Comparison of ENCODE assay signal across 9 cellular contexts in the genomic region with DNA sequence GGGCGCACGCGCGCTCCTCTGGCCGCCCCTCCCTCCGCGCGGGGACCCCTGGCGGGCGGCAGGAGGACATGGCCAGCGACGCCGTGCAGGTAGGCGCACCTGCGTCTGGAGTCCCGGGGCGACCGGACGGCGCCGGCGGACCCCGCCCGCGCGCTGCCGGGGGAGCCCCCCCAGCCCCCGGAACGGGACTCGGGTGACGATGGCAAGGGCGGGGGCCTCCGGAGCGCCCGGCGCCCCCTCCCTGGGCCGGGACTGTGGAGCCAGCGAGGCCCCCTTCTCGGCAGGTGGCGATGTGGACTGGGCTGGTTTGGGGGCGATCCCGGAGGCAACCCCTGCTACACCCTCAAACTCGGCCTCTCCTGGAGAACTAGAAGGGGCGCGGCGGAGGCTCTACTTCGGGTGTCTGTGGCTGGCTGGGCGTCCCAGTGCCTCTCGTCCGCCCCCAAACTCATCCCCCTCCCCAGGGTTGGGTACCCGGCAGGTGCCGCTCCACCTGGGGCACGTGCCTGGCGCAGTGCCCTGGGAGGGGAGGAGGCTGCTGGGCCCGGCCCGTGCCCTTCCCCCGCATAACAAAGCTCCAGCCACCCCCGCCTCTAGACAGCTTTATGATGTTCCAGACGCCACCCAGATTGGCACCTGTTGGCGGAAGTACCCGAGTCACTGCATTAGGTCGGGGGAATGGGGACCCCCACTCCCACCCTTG. TPM values are rescaled to one million over a fixed set of nuclear protein-coding genes. Genes with fewer than 3 reads are reported as not detected.
A peak's percentile ranks its signal among the peaks of the same experiment; 100 is the strongest.
DNase-seq lines count a peak whose midpoint lies in the region; ATAC-seq and TF ChIP-seq lines count a peak whose summit lies in the region.
"Had no signal": no experiment of that assay in that cellular context is flagged by ENCODE, and none has a peak within 500 bp of the region (broad histone marks: within the 10 kb centered on the region; RNA-seq: fewer than 3 reads in every experiment).

No MANE protein-coding gene starts in this region.

- H3K4me1 ChIP-seq in mesodermal cell (ENCODE audit: control insufficient read depth, insufficient read depth, low read length, poor library complexity, severe bottlenecking) (peaks cover 10% of the 10 kb centered on the region), thoracic aorta (ENCODE audit: control insufficient read depth in 1 of 2, low read depth in 2 of 2) (peaks cover 12 to 33% of the 10 kb centered on the region in 2 donors)

- peaks cover 7% of the 10 kb centered on the region for H3K4me1 Mint-ChIP-seq in WTC11

- ATAC-seq in GM18498 (IDR thresholded peaks at IDR 0.05; ENCODE audit: unreplicated experiment) = peak; percentile 17
- ATAC-seq in WTC11 = peak; percentile 17
- ATAC-seq in thoracic aorta (ENCODE audit: insufficient number of reproducible peaks, low FRiP score, low read depth) = no peak
- ATAC-seq in GM19324 (IDR thresholded peaks at IDR 0.05; ENCODE audit: low FRiP score, unreplicated experiment) = no peak

- TF ChIP-seq CTCF in WTC11 (IDR thresholded peaks at IDR 0.05) (no peak), dorsolateral prefrontal cortex (IDR thresholded peaks at IDR 0.05 in 54 of 56, conservative IDR thresholded peaks at IDR 0.05 in 2 of 56; ENCODE audit: low read depth in 1 of 56, partially characterized antibody in 56 of 56) (peak in 1 of 56 donors; percentile 2), thoracic aorta (IDR thresholded peaks at IDR 0.05) (no peak)

- H3K9me3 Mint-ChIP-seq in WTC11 = no peaks in the 10 kb centered on the region

- H3K36me3 Mint-ChIP-seq in WTC11 = no peaks in the 10 kb centered on the region

- H3K9me3 ChIP-seq in MG63 (no peaks in the 10 kb centered on the region), mesodermal cell (ENCODE audit: control insufficient read depth, low read length) (no peaks in the 10 kb centered on the region), thoracic aorta (no peaks in the 10 kb centered on the region)

- CTCF ChIA-PET in WTC11 (lab: Charles Lee) = interaction anchor here (0.8 to 5.3 kb wide), 8 partner anchors 12 to 47 kb away, joined by 3 to 53 read pairs (median 8); no protein-coding TSS in a partner anchor

- 5 to 17% methylated on average over 22 to 46 of the region's 62 CpGs for WGBS in mesodermal cell (ENCODE audit: insufficient coverage in 2 of 2), 2 experiments

- H3K27me3 ChIP-seq in MG63 (no peaks in the 10 kb centered on the region), dorsolateral prefrontal cortex (no peaks in the 10 kb centered on the region), thoracic aorta (replicated peaks; ENCODE audit: insufficient read depth) (no peaks in the 10 kb centered on the region)

- POLR2A ChIA-PET in WTC11 (lab: Charles Lee) = interaction anchor here (0.6 kb wide), 1 partner anchor 66 kb away, joined by 5 read pairs; no protein-coding TSS in a partner anchor

- DNase-seq in MG63 = no peak
- peak; percentile 35 for DNase-seq in WTC11 (ENCODE audit: low spot score)
- DNase-seq in dorsolateral prefrontal cortex = peak in 1 of 10 donors; percentile 51
- DNase-seq in thoracic aorta (ENCODE audit: low spot score) = no peak
- DNase-seq in DMS114 treated with DMSO at 0.1 percent for 48 hours (lab: John Stamatoyannopoulos, UW; ENCODE audit: unreplicated experiment) = no peak

- H3K36me3 ChIP-seq in MG63 (peaks cover 27% of the 10 kb centered on the region), mesodermal cell (ENCODE audit: control insufficient read depth, insufficient read depth, low read length) (peaks cover 6% of the 10 kb centered on the region), thoracic aorta (no peaks in the 10 kb centered on the region)

- peak overlapping the region; percentile 60 for H3K4me3 ChIP-seq in MG63
- H3K4me3 ChIP-seq in dorsolateral prefrontal cortex = peak overlapping the region; percentile 52 to 92 (median 79)
- H3K4me3 ChIP-seq in mesodermal cell (ENCODE audit: extremely low read depth, insufficient read depth, low read length, poor library complexity, severe bottlenecking) = peak overlapping the region; percentile 67
- peak overlapping the region; percentile 95 for H3K4me3 ChIP-seq in thoracic aorta

- intact Hi-C loops in dorsolateral prefrontal cortex (cut with DNase I) = loop anchor here in 1 of 2 donors (5.0 kb wide), 1 partner anchor 39 kb away; no protein-coding TSS in a partner anchor

- peak overlapping the region; percentile 65 for H3K4me3 Mint-ChIP-seq in WTC11

- H3K27ac ChIP-seq in dorsolateral prefrontal cortex (peak overlapping the region; percentile 56 to 96 (median 88)), mesodermal cell (ENCODE audit: low read depth, low read length, severe bottlenecking) (no peak overlapping the region), thoracic aorta (peak overlapping the region; percentile 70 to 82)

- peaks cover 27% of the 10 kb centered on the region for H3K27me3 Mint-ChIP-seq in WTC11 (ENCODE audit: low read depth)

- H3K27ac Mint-ChIP-seq in WTC11 = no peak overlapping the region

TF ChIP-seq in WTC11, 78 proteins besides CTCF, POLR2A, EP300 and RAD21 (continues in another document):
- TF ChIP-seq, protein P1, sequence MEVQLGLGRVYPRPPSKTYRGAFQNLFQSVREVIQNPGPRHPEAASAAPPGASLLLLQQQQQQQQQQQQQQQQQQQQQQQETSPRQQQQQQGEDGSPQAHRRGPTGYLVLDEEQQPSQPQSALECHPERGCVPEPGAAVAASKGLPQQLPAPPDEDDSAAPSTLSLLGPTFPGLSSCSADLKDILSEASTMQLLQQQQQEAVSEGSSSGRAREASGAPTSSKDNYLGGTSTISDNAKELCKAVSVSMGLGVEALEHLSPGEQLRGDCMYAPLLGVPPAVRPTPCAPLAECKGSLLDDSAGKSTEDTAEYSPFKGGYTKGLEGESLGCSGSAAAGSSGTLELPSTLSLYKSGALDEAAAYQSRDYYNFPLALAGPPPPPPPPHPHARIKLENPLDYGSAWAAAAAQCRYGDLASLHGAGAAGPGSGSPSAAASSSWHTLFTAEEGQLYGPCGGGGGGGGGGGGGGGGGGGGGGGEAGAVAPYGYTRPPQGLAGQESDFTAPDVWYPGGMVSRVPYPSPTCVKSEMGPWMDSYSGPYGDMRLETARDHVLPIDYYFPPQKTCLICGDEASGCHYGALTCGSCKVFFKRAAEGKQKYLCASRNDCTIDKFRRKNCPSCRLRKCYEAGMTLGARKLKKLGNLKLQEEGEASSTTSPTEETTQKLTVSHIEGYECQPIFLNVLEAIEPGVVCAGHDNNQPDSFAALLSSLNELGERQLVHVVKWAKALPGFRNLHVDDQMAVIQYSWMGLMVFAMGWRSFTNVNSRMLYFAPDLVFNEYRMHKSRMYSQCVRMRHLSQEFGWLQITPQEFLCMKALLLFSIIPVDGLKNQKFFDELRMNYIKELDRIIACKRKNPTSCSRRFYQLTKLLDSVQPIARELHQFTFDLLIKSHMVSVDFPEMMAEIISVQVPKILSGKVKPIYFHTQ (CRISPR knock-in tag; IDR thresholded peaks at IDR 0.05) = no peak
- TF ChIP-seq CBFB (CRISPR knock-in tag; IDR thresholded peaks at IDR 0.05; ENCODE audit: low read depth) (no peak), PREB (CRISPR knock-in tag; IDR thresholded peaks at IDR 0.05; ENCODE audit: borderline replicate concordance) (no peak), ZNF263 (CRISPR knock-in tag; IDR thresholded peaks at IDR 0.05; ENCODE audit: low read depth) (no peak), NR2C2 (CRISPR knock-in tag; IDR thresholded peaks at IDR 0.05) (no peak), USF1 (CRISPR knock-in tag; IDR thresholded peaks at IDR 0.05) (peak; percentile 67), ELF4 (CRISPR knock-in tag; IDR thresholded peaks at IDR 0.05; ENCODE audit: low read depth) (no peak), NFE2L1 (CRISPR knock-in tag; IDR thresholded peaks at IDR 0.05) (no peak)

RNA-seq across cellular contexts. Expression of gene PKN1, which starts 0.5 kb away (rescaled TPM):
- total RNA-seq in MG63 (2014; rRNA removed; shearing (Covaris generic); ENCODE audit: low replicate concordance) = 105 and 128 TPM in 2 replicates
- 170 to 197 TPM (median 187 TPM) in 3 replicates for total RNA-seq in WTC11 (2021)
- 100 to 1,000 TPM in 6 of 120 experiments, 10 to 100 TPM in 114; 45.9 to 129 (median 73.3) TPM for total RNA-seq in dorsolateral prefrontal cortex
- polyA plus RNA-seq in mesodermal cell (2013, experiment 1 of 2) = 81.2 TPM
- polyA plus RNA-seq in mesodermal cell (2013, experiment 2 of 2) = 67.1 TPM
- 100 to 1,000 TPM in 1 of 2 donors, 10 to 100 TPM in 1; 93.8 to 139 TPM for total RNA-seq in thoracic aorta

RNA-seq across cellular contexts. Expression of gene DDX39A, which starts 14.5 kb away (rescaled TPM):
- 227 and 342 TPM in 2 replicates for total RNA-seq in MG63 (2014; rRNA removed; shearing (Covaris generic); ENCODE audit: low replicate concordance)
- total RNA-seq in WTC11 (2021) (103 to 136 TPM (median 105 TPM) in 3 replicates), dorsolateral prefrontal cortex (10 to 100 TPM; 17.5 to 45.6 (median 29.1) TPM), thoracic aorta (10 to 100 TPM; 77.4 to 81.6 TPM)
- 50.4 TPM for polyA plus RNA-seq in mesodermal cell (2013, experiment 1 of 2)
- polyA plus RNA-seq in mesodermal cell (2013, experiment 2 of 2) = 46.8 TPM

RNA-seq across cellular contexts. Expression of gene PTGER1, which starts 41.5 kb away (rescaled TPM):
- not detected in 2 replicates for total RNA-seq in MG63 (2014; rRNA removed; shearing (Covaris generic); ENCODE audit: low replicate concordance)
- total RNA-seq in WTC11 (2021) (0.68 to 1.2 TPM (median 0.87 TPM) in 3 replicates), dorsolateral prefrontal cortex (1 to 10 TPM in 24 of 120 experiments, under 1 TPM in 58, not detected in 38; 0.29 to 4.1 (median 0.66) TPM), thoracic aorta (1 to 10 TPM in 1 of 2 donors, not detected in 1; 2.8 TPM)
- polyA plus RNA-seq in mesodermal cell (2013, experiment 1 of 2) = 0.18 TPM
- not detected for polyA plus RNA-seq in mesodermal cell (2013, experiment 2 of 2)
- total RNA-seq: SK-MEL-5 had no signal

RNA-seq across cellular contexts. Expression of gene ADGRE5, which starts 52.4 kb away (rescaled TPM):
- 37.5 and 56.7 TPM in 2 replicates for total RNA-seq in MG63 (2014; rRNA removed; shearing (Covaris generic); ENCODE audit: low replicate concordance)
- 3.2 to 4.0 TPM (median 3.9 TPM) in 3 replicates for total RNA-seq in WTC11 (2021)
- 10 to 100 TPM in 67 of 120 experiments, 1 to 10 TPM in 53; 3.9 to 39.0 (median 10.7) TPM for total RNA-seq in dorsolateral prefrontal cortex
- 18.4 TPM for polyA plus RNA-seq in mesodermal cell (2013, experiment 1 of 2)
- polyA plus RNA-seq in mesodermal cell (2013, experiment 2 of 2) = 15.9 TPM
- 100 to 1,000 TPM; 199 to 281 TPM for total RNA-seq in thoracic aorta

Comparison
In these comparisons a context has a peak if more than half of its experiments do, and no peak if none do; other contexts are left out.
1. ATAC-seq: peak in GM18498 (single experiment) and WTC11 (single experiment); none in thoracic aorta (single experiment) and GM19324 (single experiment).
2. Peak in every context shown above with its lines, with median percentiles within 50 percentile points of each other: H3K4me3 ChIP-seq.